ENCODE assay signal across 17 cellular contexts in genomic region chr10:111879964-111880363, GRCh38.
DNase-seq lines count a peak whose midpoint lies in the region; FAIRE-seq lines count a peak whose summit lies in the region.
"Had no signal": no experiment of that assay in that cellular context is flagged by ENCODE, and none has a peak within 500 bp of the region (broad histone marks: within the 10 kb centered on the region; RNA-seq: fewer than 3 reads in every experiment).

No MANE protein-coding gene starts in this region.

- H3K27me3 ChIP-seq in HAP-1 (ENCODE audit: low read depth) = no peaks in the 10 kb centered on the region

- H3K36me3 ChIP-seq in HAP-1 (replicated peaks) = no peaks in the 10 kb centered on the region

- H3K4me3 ChIP-seq in HAP-1 = no peak overlapping the region
- H3K4me3 ChIP-seq: A549, GM23338 had no signal

- H3K4me1 ChIP-seq in HAP-1 = no peaks in the 10 kb centered on the region; the same call in 1 of the 2 replicates
- H3K4me1 ChIP-seq: A549, Caco-2 had no signal

- DNase-seq in LHCN-M2 (ENCODE audit: low read depth) = peak; percentile 62
- DNase-seq in foreskin melanocyte = peak; percentile 26
- peak; percentile 27 for DNase-seq in urothelium cell line (ENCODE audit: low spot score)
- no peak for DNase-seq in amniotic stem cell (lab: John Stamatoyannopoulos, UW)
- no peak for DNase-seq in HAP-1 (ENCODE audit: low spot score in 2 of 2)
- DNase-seq in stimulated activated naive CD4-positive, alpha-beta T cell treated with Interleukin-2 at 50 U/mL for 16 hours (lab: John Stamatoyannopoulos, UW) = no peak
- DNase-seq: AML-193; Caco-2; CD4-positive, alpha-beta T cell; DMS79; GDM1; H7 had no signal

- no peaks in the 10 kb centered on the region; the same call in 1 of the 2 replicates for H3K9me3 ChIP-seq in HAP-1
- H3K9me3 ChIP-seq: A549 had no signal

- in situ Hi-C loops in HAP-1 (cut with MboI; ENCODE audit: low sequenced_read_pairs) = no loop called here

- FAIRE-seq in endometrium (lab: Jason Lieb, UNC) = peak; percentile 84
- no peak for FAIRE-seq in urothelium cell line (lab: Jason Lieb, UNC)
- FAIRE-seq: A549, D721Med, HepG2 had no signal

Comparison
In these comparisons a context has a peak if more than half of its experiments do, and no peak if none do; other contexts are left out.
1. DNase-seq: peak in LHCN-M2 (single experiment), foreskin melanocyte (single experiment) and urothelium cell line (single experiment); none in amniotic stem cell (single experiment), HAP-1 (0 of 2) and stimulated activated naive CD4-positive, alpha-beta T cell treated with Interleukin-2 at 50 U/mL for 16 hours (single experiment).